ENCODE assay signal across 8 cellular contexts in the genomic region with DNA sequence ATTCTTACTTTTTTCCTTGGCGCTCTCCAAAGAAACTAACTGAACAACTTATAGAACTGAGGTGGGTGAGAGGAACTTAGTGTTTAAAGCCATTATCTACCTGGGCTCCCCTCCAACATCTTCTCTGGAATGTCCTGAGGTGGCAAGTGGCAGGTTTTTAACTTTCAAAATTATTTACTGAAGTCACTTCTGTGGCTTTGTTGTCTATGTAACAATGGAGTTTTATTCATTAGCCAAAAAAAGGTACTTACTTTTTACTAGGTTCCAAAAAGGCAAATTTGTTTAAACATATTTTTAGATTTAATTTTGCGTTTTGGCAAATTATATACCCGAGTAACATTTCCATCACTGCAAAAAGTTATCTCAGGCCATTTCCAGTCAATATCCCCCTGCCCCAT. TPM values are rescaled to one million over a fixed set of nuclear protein-coding genes. Genes with fewer than 3 reads are reported as not detected.
DNase-seq lines count a peak whose midpoint lies in the region; ATAC-seq and TF ChIP-seq lines count a peak whose summit lies in the region.

No MANE protein-coding gene starts in this region.

- peaks cover 79% of the 10 kb centered on the region for H3K4me1 ChIP-seq in lower lobe of right lung

- H3K27me3 ChIP-seq in AG04450 (ENCODE audit: control insufficient read depth, insufficient read depth, low read length) (no peaks in the 10 kb centered on the region), lower lobe of right lung (ENCODE audit: low read depth) (no peaks in the 10 kb centered on the region)

- H3K9me3 ChIP-seq in AG04450 (ENCODE audit: control insufficient read depth, insufficient read depth, low read length) (no peaks in the 10 kb centered on the region; the same call in 1 of the 2 replicates), lower lobe of right lung (no peaks in the 10 kb centered on the region)

- H3K9me3 Mint-ChIP-seq in HFFc6, result peaks cover 5% of the 10 kb centered on the region

- DNase-seq in AG04450 (ENCODE audit: low read depth, low spot score), result no peak
- no peak for DNase-seq in HFFc6
- DNase-seq in astrocyte of the hippocampus (ENCODE audit: low read depth, low spot score), result peak; percentile 5
- DNase-seq in lower lobe of right lung, result no peak
- DNase-seq in HPDE6-E6E7 (ENCODE audit: extremely low spot score), result no peak
- no peak for DNase-seq in AML-193 (lab: John Stamatoyannopoulos, UW)
- DNase-seq in AG20443 (ENCODE audit: low spot score), result no peak

- no peak for TF ChIP-seq CTCF in AG04450 (IDR thresholded peaks at IDR 0.05; ENCODE audit: low read depth, low read length)
- no peak for TF ChIP-seq CTCF in HFFc6 (IDR thresholded peaks at IDR 0.05)
- no peak for TF ChIP-seq CTCF in lower lobe of right lung (IDR thresholded peaks at IDR 0.05)

- peaks cover 75% of the 10 kb centered on the region for H3K4me1 Mint-ChIP-seq in HFFc6 (ENCODE audit: low read depth)

- H3K4me3 Mint-ChIP-seq in HFFc6, result peak overlapping the region; percentile 96

- H3K27me3 Mint-ChIP-seq in HFFc6 (ENCODE audit: insufficient read depth), result peaks cover 4% of the 10 kb centered on the region

- intact Hi-C loops in lower lobe of right lung (cut with DNase I), result no loop called here

- H3K27ac ChIP-seq in AG04450 (ENCODE audit: low read depth, low read length), result no peak overlapping the region
- H3K27ac ChIP-seq in lower lobe of right lung, result peak overlapping the region; percentile 99

- peak overlapping the region; percentile 77 for H3K27ac Mint-ChIP-seq in HFFc6

- POLR2A ChIA-PET in AG04450 (lab: Yijun Ruan, JAX), result interaction anchor here (0.7 kb wide), 2 partner anchors 12 to 45 kb away, joined by 3 to 6 read pairs; no protein-coding TSS in a partner anchor

- H3K36me3 ChIP-seq in lower lobe of right lung, result peaks cover 48% of the 10 kb centered on the region

- no peak for ATAC-seq in lower lobe of right lung
- ATAC-seq in activated CD4-positive, CD25-positive, alpha-beta regulatory T cell treated with anti-CD3 and anti-CD28 coated beads, Interleukin-2, amount 50 U/mL, for 24 hours, result no peak

- CTCF ChIA-PET in AG04450 (lab: Charles Lee), result no interaction called here

- H3K4me3 ChIP-seq in AG04450 (ENCODE audit: low read depth, low read length), result peak overlapping the region; percentile 95
- peak overlapping the region; percentile 97 for H3K4me3 ChIP-seq in lower lobe of right lung

- H3K36me3 Mint-ChIP-seq in HFFc6 (ENCODE audit: low read depth), result peaks cover 57% of the 10 kb centered on the region

RNA-seq across cellular contexts. Expression of a gene that starts 2.4 kb away (rescaled TPM):
- 1,423 and 1,563 TPM in 2 replicates for polyA plus RNA-seq in AG04450 (2011; rRNA removed)
- 1,479 and 1,712 TPM in 2 replicates for polyA minus RNA-seq in AG04450 (2011; rRNA and poly(A)+ RNA removed)
- total RNA-seq in HFFc6 (2021; fragmentation: NEBNext Ultra II Directional; extraction: Animal tissue kit (Norgen Biotek cat#: 25700)), result 1,000 to 10,000 TPM; 1,376 to 1,744 (median 1,709) TPM
- total RNA-seq in lower lobe of right lung, result 580 TPM

RNA-seq across cellular contexts. Expression of a gene that starts 58.7 kb away (rescaled TPM):
- polyA plus RNA-seq in AG04450 (2011; rRNA removed), result 14.3 and 20.6 TPM in 2 replicates
- polyA minus RNA-seq in AG04450 (2011; rRNA and poly(A)+ RNA removed), result 92.5 and 93.5 TPM in 2 replicates
- total RNA-seq in HFFc6 (2021; fragmentation: NEBNext Ultra II Directional; extraction: Animal tissue kit (Norgen Biotek cat#: 25700)), result 10 to 100 TPM; 36.5 to 41.6 (median 37.5) TPM
- total RNA-seq in lower lobe of right lung, result 88.5 TPM
